Comparison of ENCODE assay signal across 8 cellular contexts in genomic region chr6:7106215-7106751, GRCh38. TPM values are rescaled to one million over a fixed set of nuclear protein-coding genes. Genes with fewer than 3 reads are reported as not detected.
DNase-seq lines count a peak whose midpoint lies in the region; ATAC-seq and TF ChIP-seq lines count a peak whose summit lies in the region.

No MANE protein-coding gene starts in this region.

- no peak for TF ChIP-seq CTCF in BE2C (IDR thresholded peaks at IDR 0.05; ENCODE audit: low read depth, low read length)
- TF ChIP-seq CTCF in breast epithelium (IDR thresholded peaks at IDR 0.05) = no peak

- intact Hi-C loops in breast epithelium (cut with DNase I; ENCODE audit: low total_unique reads) = no loop called here

- H3K9me3 ChIP-seq in BE2C (no peaks in the 10 kb centered on the region), breast epithelium (no peaks in the 10 kb centered on the region), muscle layer of duodenum (ENCODE audit: control insufficient read depth in 1 of 2, low read length in 2 of 2) (no peaks in the 10 kb centered on the region)

- DNase-seq in BE2C (no peak), HuH-7.5 (ENCODE audit: low spot score) (peak; percentile 16), breast epithelium (ENCODE audit: low spot score in 2 of 2) (no peak), COLO829 (ENCODE audit: low spot score) (no peak), NCI-H345 (lab: John Stamatoyannopoulos, UW) (no peak)
- DNase-seq in stimulated activated CD4-positive, alpha-beta T cell treated with anti-CD3 and anti-CD28 coated beads, Interleukin-2, amount 100 ng/mL, for 24 hours = no peak

- no peaks in the 10 kb centered on the region; the same call in 1 of the 2 replicates for H3K4me1 ChIP-seq in BE2C
- no peaks in the 10 kb centered on the region for H3K4me1 ChIP-seq in breast epithelium
- H3K4me1 ChIP-seq in muscle layer of duodenum (ENCODE audit: control insufficient read depth in 1 of 2, insufficient read depth in 2 of 2, low read length in 2 of 2) = peaks cover 0 to 15% of the 10 kb centered on the region in 2 donors

- H3K27ac ChIP-seq in breast epithelium (peak overlapping the region; percentile 94 to 95), muscle layer of duodenum (ENCODE audit: low read length) (peak overlapping the region; percentile 45)

- peak overlapping the region; percentile 77 for H3K4me3 ChIP-seq in BE2C (ENCODE audit: low read depth, low read length)
- peak overlapping the region in 2 of 3 donors; percentile 84 to 92 for H3K4me3 ChIP-seq in breast epithelium
- peak overlapping the region; percentile 93 to 97 for H3K4me3 ChIP-seq in muscle layer of duodenum (ENCODE audit: low read depth in 1 of 2, low read length in 2 of 2)

- no peak for ATAC-seq in HG03469 (IDR thresholded peaks at IDR 0.05; ENCODE audit: unreplicated experiment)

- peaks cover 25% of the 10 kb centered on the region for H3K27me3 ChIP-seq in BE2C
- H3K27me3 ChIP-seq in breast epithelium = no peaks in the 10 kb centered on the region
- no peaks in the 10 kb centered on the region for H3K27me3 ChIP-seq in muscle layer of duodenum (ENCODE audit: low read depth, low read length)

- TF ChIP-seq POLR2A in breast epithelium (IDR thresholded peaks at IDR 0.05) = no peak

- H3K36me3 ChIP-seq in BE2C (no peaks in the 10 kb centered on the region), breast epithelium (no peaks in the 10 kb centered on the region), muscle layer of duodenum (ENCODE audit: control insufficient read depth in 1 of 2, insufficient read depth in 2 of 2, low read length in 2 of 2) (peaks cover 0 to 3% of the 10 kb centered on the region in 2 donors)

RNA-seq across cellular contexts. Expression of gene RREB1, which starts 1.5 kb away (rescaled TPM):
- 5.1 TPM for polyA plus RNA-seq in BE2C (2012; ENCODE audit: insufficient read depth, insufficient read length, low read depth)
- total RNA-seq in breast epithelium = 10 to 100 TPM; 36.0 to 39.8 (median 39.7) TPM
